Comparison of ENCODE assay signal across 25 cellular contexts in genomic region chr16:55660776-55661175, GRCh38. TPM values are rescaled to one million over a fixed set of nuclear protein-coding genes. Genes with fewer than 3 reads are reported as not detected.
"Had no signal": no experiment of that assay in that cellular context is flagged by ENCODE, and none has a peak within 500 bp of the region (broad histone marks: within the 10 kb centered on the region; RNA-seq: fewer than 3 reads in every experiment).

No MANE protein-coding gene starts in this region.

- H3K4me1 Mint-ChIP-seq: activated CD4-positive, alpha-beta T cell treated with anti-CD3 and anti-CD28 coated beads, Interleukin-2, amount 10 ng/mL, durations not matched to agents 7 days and 5 days; naive thymus-derived CD8-positive, alpha-beta T cell had no signal

- DNase-seq: activated CD4-positive, alpha-beta T cell treated with anti-CD3 and anti-CD28 coated beads for 1 hour; activated CD4-positive, alpha-beta T cell treated with anti-CD3 and anti-CD28 coated beads, Interleukin-2, amount 10 ng/mL, durations not matched to agents 7 days and 5 days; activated CD8-positive, alpha-beta T cell treated with anti-CD3 and anti-CD28 coated beads for 36 hours; activated naive CD4-positive, alpha-beta T cell; activated T-cell treated with anti-CD3 and anti-CD28 coated beads, Interleukin-2, amount 50 U/mL, for 72 hours; anterior cingulate cortex; dermis blood vessel endothelial cell; effector CD4-positive, alpha-beta T cell; naive thymus-derived CD8-positive, alpha-beta T cell; right cardiac atrium; stimulated activated CD4-positive, alpha-beta T cell treated with anti-CD3 and anti-CD28 coated beads, Interleukin-2, amount 100 ng/mL, for 48 hours; stimulated activated naive CD8-positive, alpha-beta T cell treated with anti-CD3 and anti-CD28 coated beads, Interleukin-15, Interleukin-2, amounts not matched to agents 100 U/mL and 50 U/mL, for 24 hours; SW 1271; T-helper 9 cell; testis; transverse colon; uterus had no signal

- H3K36me3 Mint-ChIP-seq: naive thymus-derived CD8-positive, alpha-beta T cell had no signal

- H3K27ac Mint-ChIP-seq: activated CD4-positive, alpha-beta T cell treated with anti-CD3 and anti-CD28 coated beads, Interleukin-2, amount 10 ng/mL, durations not matched to agents 7 days and 5 days; activated CD8-positive, alpha-beta T cell treated with anti-CD3 and anti-CD28 coated beads for 36 hours; activated naive CD4-positive, alpha-beta T cell treated with anti-CD3 and anti-CD28 coated beads, Interleukin-2, amount 50 U/mL, for 72 hours; activated T-cell treated with anti-CD3 and anti-CD28 coated beads, Interleukin-2, amount 50 U/mL, for 72 hours; naive thymus-derived CD8-positive, alpha-beta T cell; T-helper 1 cell treated with Interleukin-12 subunit alpha and Interleukin-12 subunit beta and Interleukin-4 antibody, amounts not matched to agents 30 μg/mL and 1 μg/mL, for 36 hours had no signal

- H2AFZ ChIP-seq: hepatocyte had no signal

- H3K4me2 ChIP-seq: hepatocyte had no signal

- H3K27me3 ChIP-seq: testis had no signal

- ATAC-seq: activated CD8-positive, alpha-beta T cell treated with anti-CD3 and anti-CD28 coated beads for 36 hours; activated naive CD4-positive, alpha-beta T cell treated with anti-CD3 and anti-CD28 coated beads, Interleukin-2, amount 50 U/mL, for 72 hours; activated T-cell treated with anti-CD3 and anti-CD28 coated beads, Interleukin-2, amount 50 U/mL, for 72 hours; gastroesophageal sphincter; naive thymus-derived CD8-positive, alpha-beta T cell; right cardiac atrium; stimulated activated naive CD8-positive, alpha-beta T cell treated with anti-CD3 and anti-CD28 coated beads, Interleukin-15, Interleukin-2, amounts not matched to agents 100 U/mL and 50 U/mL, for 24 hours had no signal

- H3K9me3 Mint-ChIP-seq: activated CD4-positive, alpha-beta T cell treated with anti-CD3 and anti-CD28 coated beads, Interleukin-2, amount 10 ng/mL, durations not matched to agents 7 days and 5 days; activated CD8-positive, alpha-beta T cell treated with anti-CD3 and anti-CD28 coated beads for 36 hours; T-helper 1 cell treated with Interleukin-12 subunit alpha and Interleukin-12 subunit beta and Interleukin-4 antibody, amounts not matched to agents 30 μg/mL and 1 μg/mL, for 36 hours had no signal

- H3K4me1 ChIP-seq: testis had no signal

- H3K9me3 ChIP-seq: gastroesophageal sphincter, testis, transverse colon, uterus had no signal

- H3K4me3 ChIP-seq: gastroesophageal sphincter, hepatocyte, testis, transverse colon, uterus had no signal

- H3K36me3 ChIP-seq: gastroesophageal sphincter, transverse colon, uterus had no signal

- H3K27ac ChIP-seq: gastroesophageal sphincter, hepatocyte, testis, transverse colon, uterus, VCaP had no signal

- H3K4me3 Mint-ChIP-seq: activated CD4-positive, alpha-beta T cell treated with anti-CD3 and anti-CD28 coated beads, Interleukin-2, amount 10 ng/mL, durations not matched to agents 7 days and 5 days; activated CD8-positive, alpha-beta T cell treated with anti-CD3 and anti-CD28 coated beads for 36 hours; activated T-cell treated with anti-CD3 and anti-CD28 coated beads, Interleukin-2, amount 50 U/mL, for 72 hours; naive thymus-derived CD8-positive, alpha-beta T cell; T-helper 1 cell treated with Interleukin-12 subunit alpha and Interleukin-12 subunit beta and Interleukin-4 antibody, amounts not matched to agents 30 μg/mL and 1 μg/mL, for 36 hours had no signal

- H3K79me2 ChIP-seq: hepatocyte had no signal

RNA-seq across cellular contexts. Expression of gene SLC6A2, which starts 5.0 kb away (rescaled TPM):
- total RNA-seq: activated CD4-positive, alpha-beta T cell treated with anti-CD3 and anti-CD28 coated beads, Interleukin-2, amount 10 ng/mL, durations not matched to agents 7 days and 5 days; activated CD8-positive, alpha-beta T cell treated with anti-CD3 and anti-CD28 coated beads for 36 hours; activated naive CD4-positive, alpha-beta T cell treated with anti-CD3 and anti-CD28 coated beads, Interleukin-2, amount 50 U/mL, for 72 hours; activated T-cell treated with anti-CD3 and anti-CD28 coated beads, Interleukin-2, amount 50 U/mL, for 72 hours; dermis blood vessel endothelial cell; epithelial cell of proximal tubule; kidney epithelial cell; naive thymus-derived CD8-positive, alpha-beta T cell; pulmonary artery endothelial cell; right cardiac atrium had no signal
- polyA plus RNA-seq: naive thymus-derived CD8-positive, alpha-beta T cell; right cardiac atrium had no signal
